ENCODE assay signal across 31 cellular contexts in the genomic region with DNA sequence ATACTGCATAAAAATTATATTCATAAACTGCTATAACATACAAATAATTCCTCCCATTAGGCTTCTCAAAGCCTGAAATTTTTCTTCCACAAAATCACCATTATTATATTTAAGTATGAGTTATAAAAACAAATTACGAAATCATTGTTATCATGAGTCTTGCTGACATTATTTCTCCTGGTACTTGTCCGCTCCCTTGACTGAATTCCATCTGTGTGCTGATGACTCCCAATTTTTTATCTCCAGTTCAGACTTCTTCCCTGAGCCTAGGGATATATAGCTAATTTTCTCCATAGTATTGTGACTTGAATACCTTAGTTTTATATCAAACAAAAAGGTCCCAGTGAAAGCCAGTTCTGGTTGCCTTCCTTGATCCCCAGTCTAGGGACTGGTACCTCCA.
"Had no signal": no experiment of that assay in that cellular context is flagged by ENCODE, and none has a peak within 500 bp of the region (broad histone marks: within the 10 kb centered on the region; RNA-seq: fewer than 3 reads in every experiment).

No MANE protein-coding gene starts in this region.

- H3K4me3 Mint-ChIP-seq: activated CD4-positive, alpha-beta memory T cell treated with anti-CD3 and anti-CD28 coated beads for 36 hours; activated naive CD4-positive, alpha-beta T cell treated with anti-CD3 and anti-CD28 coated beads for 36 hours; activated naive CD8-positive, alpha-beta T cell treated with anti-CD3 and anti-CD28 coated beads for 36 hours; activated T-helper 1 cell treated with anti-CD3 and anti-CD28 coated beads, Interleukin-12 subunit alpha, Interleukin-12 subunit beta, Interleukin-2, Interleukin-4 antibody, amounts not matched to agents 30 ng/mL and 10 ng/mL and 1 ng/mL, durations not matched to agents 14 hours and 24 hours and 36 hours; endodermal cell; nephron; stimulated activated naive B cell treated with anti-CD40 and anti-IgM and Interleukin-4, amounts not matched to agents 10 μg/mL and 1 μg/mL and 100 μg/mL, for 72 hours; T-helper 1 cell treated with Interleukin-12 subunit alpha and Interleukin-12 subunit beta and Interleukin-4 antibody, amounts not matched to agents 30 μg/mL and 1 μg/mL, for 36 hours had no signal

- H3K27me3 ChIP-seq: neutrophil, ovary, sigmoid colon, stomach, tibial artery, upper lobe of right lung had no signal

- H3K27me3 Mint-ChIP-seq: activated naive CD8-positive, alpha-beta T cell treated with anti-CD3 and anti-CD28 coated beads for 36 hours; progenitor cell of endocrine pancreas; stimulated activated naive B cell treated with anti-CD40 and anti-IgM and Interleukin-4, amounts not matched to agents 10 μg/mL and 1 μg/mL and 100 μg/mL, for 72 hours had no signal

- H3K36me3 Mint-ChIP-seq: activated CD4-positive, alpha-beta memory T cell treated with anti-CD3 and anti-CD28 coated beads for 36 hours; activated naive CD8-positive, alpha-beta T cell treated with anti-CD3 and anti-CD28 coated beads for 36 hours; stimulated activated naive B cell treated with anti-CD40 and anti-IgM and Interleukin-4, amounts not matched to agents 10 μg/mL and 1 μg/mL and 100 μg/mL, for 72 hours had no signal

- ATAC-seq: activated CD4-positive, CD25-positive, alpha-beta regulatory T cell treated with anti-CD3 and anti-CD28 coated beads, Interleukin-2, amount 50 U/mL, for 24 hours; esophagus mucosa; stimulated activated naive B cell treated with anti-CD40 and anti-IgM and Interleukin-4, amounts not matched to agents 10 μg/mL and 1 μg/mL and 100 μg/mL, for 72 hours; upper lobe of right lung had no signal

- H3K9me3 ChIP-seq: neutrophil, ovary, sigmoid colon, stomach, tibial artery, upper lobe of right lung had no signal

- H3K27ac Mint-ChIP-seq: activated CD4-positive, alpha-beta memory T cell treated with anti-CD3 and anti-CD28 coated beads for 36 hours; activated naive CD4-positive, alpha-beta T cell treated with anti-CD3 and anti-CD28 coated beads for 36 hours; activated naive CD8-positive, alpha-beta T cell treated with anti-CD3 and anti-CD28 coated beads for 36 hours; activated T-helper 1 cell treated with anti-CD3 and anti-CD28 coated beads, Interleukin-12 subunit alpha, Interleukin-12 subunit beta, Interleukin-2, Interleukin-4 antibody, amounts not matched to agents 30 ng/mL and 10 ng/mL and 1 ng/mL, durations not matched to agents 14 hours and 24 hours and 36 hours; endodermal cell; nephron; progenitor cell of endocrine pancreas; stimulated activated naive B cell treated with anti-CD40 and anti-IgM and Interleukin-4, amounts not matched to agents 10 μg/mL and 1 μg/mL and 100 μg/mL, for 72 hours; T-helper 1 cell treated with Interleukin-12 subunit alpha and Interleukin-12 subunit beta and Interleukin-4 antibody, amounts not matched to agents 30 μg/mL and 1 μg/mL, for 36 hours had no signal

- H3K4me1 ChIP-seq: sigmoid colon, stomach, tibial artery, upper lobe of right lung had no signal

- DNase-seq: activated CD4-positive, alpha-beta memory T cell treated with anti-CD3 and anti-CD28 coated beads for 36 hours; activated CD4-positive, alpha-beta T cell treated with anti-CD3 and anti-CD28 coated beads for 48 hours; activated CD8-positive, alpha-beta memory T cell treated with anti-CD3 and anti-CD28 coated beads, Interleukin-2, amount 50 U/mL, for 4 hours; activated effector memory CD4-positive, alpha-beta T cell treated with anti-CD3 and anti-CD28 coated beads, Interleukin-2, amount 50 U/mL, for 16 hours; activated naive CD4-positive, alpha-beta T cell treated with anti-CD3 and anti-CD28 coated beads for 36 hours; activated naive CD8-positive, alpha-beta T cell treated with anti-CD3 and anti-CD28 coated beads for 36 hours; activated T-cell treated with anti-CD3 and anti-CD28 coated beads, Interleukin-2, amount 50 U/mL, for 1 hour; amniotic stem cell; endodermal cell; foreskin melanocyte; mammary epithelial cell; ovary; sigmoid colon; stimulated activated CD4-positive, alpha-beta T cell treated with anti-CD3 and anti-CD28 coated beads, Interleukin-1b, Interleukin-23, amount 100 ng/mL, for 48 hours; stimulated activated CD4-positive, alpha-beta T cell treated with anti-CD3 and anti-CD28 coated beads, Interleukin-4, amount 100 ng/mL, for 4 hours; stimulated activated CD8-positive, alpha-beta memory T cell treated with anti-CD3 and anti-CD28 coated beads, Interleukin-4, amount 100 ng/mL, for 48 hours; stimulated activated naive B cell treated with anti-CD40 and anti-IgM and Interleukin-4, amounts not matched to agents 10 μg/mL and 1 μg/mL and 100 μg/mL, for 72 hours; stomach; SW 1271; T1000; tibial artery; upper lobe of right lung; WERI-Rb-1 had no signal

- H3K36me3 ChIP-seq: neutrophil, ovary, sigmoid colon, stomach, tibial artery, upper lobe of right lung, WERI-Rb-1 had no signal

- H3K4me2 ChIP-seq: smooth muscle cell had no signal

- H3K27ac ChIP-seq: neutrophil, ovary, sigmoid colon, stomach, tibial artery, upper lobe of right lung, WERI-Rb-1 had no signal

- H3K4me3 ChIP-seq: ovary, sigmoid colon, smooth muscle cell, stomach, tibial artery, upper lobe of right lung had no signal

- H3K9me3 Mint-ChIP-seq: activated CD4-positive, alpha-beta memory T cell treated with anti-CD3 and anti-CD28 coated beads for 36 hours; activated naive CD4-positive, alpha-beta T cell treated with anti-CD3 and anti-CD28 coated beads for 36 hours; activated naive CD8-positive, alpha-beta T cell treated with anti-CD3 and anti-CD28 coated beads for 36 hours; activated T-helper 1 cell treated with anti-CD3 and anti-CD28 coated beads, Interleukin-12 subunit alpha, Interleukin-12 subunit beta, Interleukin-2, Interleukin-4 antibody, amounts not matched to agents 30 ng/mL and 10 ng/mL and 1 ng/mL, durations not matched to agents 14 hours and 24 hours and 36 hours; endodermal cell; nephron; stimulated activated naive B cell treated with anti-CD40 and anti-IgM and Interleukin-4, amounts not matched to agents 10 μg/mL and 1 μg/mL and 100 μg/mL, for 72 hours; T-helper 1 cell treated with Interleukin-12 subunit alpha and Interleukin-12 subunit beta and Interleukin-4 antibody, amounts not matched to agents 30 μg/mL and 1 μg/mL, for 36 hours had no signal

- H3K4me1 Mint-ChIP-seq: activated naive CD8-positive, alpha-beta T cell treated with anti-CD3 and anti-CD28 coated beads for 36 hours; endodermal cell; nephron; stimulated activated naive B cell treated with anti-CD40 and anti-IgM and Interleukin-4, amounts not matched to agents 10 μg/mL and 1 μg/mL and 100 μg/mL, for 72 hours had no signal
